ENCODE assay signal across 1 cellular context in the genomic region with DNA sequence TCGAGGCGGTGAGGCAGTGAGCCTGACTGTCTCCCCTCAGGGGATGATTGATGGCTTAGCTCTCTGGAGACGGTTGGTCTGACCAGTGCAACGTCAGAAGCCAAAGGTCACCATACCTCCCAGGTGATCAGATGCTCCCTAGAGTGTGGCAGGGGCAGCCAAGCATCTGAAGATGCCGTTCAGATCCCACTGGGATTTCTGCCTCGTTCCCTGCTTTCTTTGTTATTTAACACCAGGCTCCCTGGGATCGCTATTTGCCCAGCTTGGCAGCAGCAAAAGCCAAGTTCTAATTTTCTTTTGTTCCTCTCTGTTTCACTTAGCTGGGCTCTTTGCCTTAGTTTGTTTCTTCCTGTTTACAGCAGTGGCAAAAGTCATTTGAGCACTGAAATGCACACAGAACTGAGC.
TF ChIP-seq lines count a peak whose summit lies in the region.

No MANE protein-coding gene starts in this region.

TF ChIP-seq in K562, 482 proteins besides CTCF, POLR2A, EP300 and RAD21:
- no peak for TF ChIP-seq KLF13 (tag; IDR thresholded peaks at IDR 0.05; ENCODE audit: borderline replicate concordance, low read depth)
- TF ChIP-seq ZNF644 (tag; IDR thresholded peaks at IDR 0.05; ENCODE audit: low read depth) = no peak
- TF ChIP-seq, protein P1, sequence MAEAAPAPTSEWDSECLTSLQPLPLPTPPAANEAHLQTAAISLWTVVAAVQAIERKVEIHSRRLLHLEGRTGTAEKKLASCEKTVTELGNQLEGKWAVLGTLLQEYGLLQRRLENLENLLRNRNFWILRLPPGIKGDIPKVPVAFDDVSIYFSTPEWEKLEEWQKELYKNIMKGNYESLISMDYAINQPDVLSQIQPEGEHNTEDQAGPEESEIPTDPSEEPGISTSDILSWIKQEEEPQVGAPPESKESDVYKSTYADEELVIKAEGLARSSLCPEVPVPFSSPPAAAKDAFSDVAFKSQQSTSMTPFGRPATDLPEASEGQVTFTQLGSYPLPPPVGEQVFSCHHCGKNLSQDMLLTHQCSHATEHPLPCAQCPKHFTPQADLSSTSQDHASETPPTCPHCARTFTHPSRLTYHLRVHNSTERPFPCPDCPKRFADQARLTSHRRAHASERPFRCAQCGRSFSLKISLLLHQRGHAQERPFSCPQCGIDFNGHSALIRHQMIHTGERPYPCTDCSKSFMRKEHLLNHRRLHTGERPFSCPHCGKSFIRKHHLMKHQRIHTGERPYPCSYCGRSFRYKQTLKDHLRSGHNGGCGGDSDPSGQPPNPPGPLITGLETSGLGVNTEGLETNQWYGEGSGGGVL (CRISPR knock-in tag; IDR thresholded peaks at IDR 0.05) = no peak
- peak; percentile 30 for TF ChIP-seq MEIS2 (IDR thresholded peaks at IDR 0.05; ENCODE audit: partially characterized antibody)
- TF ChIP-seq MAZ (CRISPR knock-in tag; conservative IDR thresholded peaks at IDR 0.05 in 1 of 2, IDR thresholded peaks at IDR 0.05 in 1 of 2) = no peak
- no peak for TF ChIP-seq SMAD2 (IDR thresholded peaks at IDR 0.05; ENCODE audit: low read depth, low read length)
- TF ChIP-seq, protein P2, sequence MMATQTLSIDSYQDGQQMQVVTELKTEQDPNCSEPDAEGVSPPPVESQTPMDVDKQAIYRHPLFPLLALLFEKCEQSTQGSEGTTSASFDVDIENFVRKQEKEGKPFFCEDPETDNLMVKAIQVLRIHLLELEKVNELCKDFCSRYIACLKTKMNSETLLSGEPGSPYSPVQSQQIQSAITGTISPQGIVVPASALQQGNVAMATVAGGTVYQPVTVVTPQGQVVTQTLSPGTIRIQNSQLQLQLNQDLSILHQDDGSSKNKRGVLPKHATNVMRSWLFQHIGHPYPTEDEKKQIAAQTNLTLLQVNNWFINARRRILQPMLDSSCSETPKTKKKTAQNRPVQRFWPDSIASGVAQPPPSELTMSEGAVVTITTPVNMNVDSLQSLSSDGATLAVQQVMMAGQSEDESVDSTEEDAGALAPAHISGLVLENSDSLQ (IDR thresholded peaks at IDR 0.05) = peak; percentile 38; the same call in 1 of the 2 replicates
- no peak for TF ChIP-seq ZNF146 (CRISPR knock-in tag; IDR thresholded peaks at IDR 0.05; ENCODE audit: unreplicated experiment)
- no peak for TF ChIP-seq ZEB2 (IDR thresholded peaks at IDR 0.05)
- no peak for TF ChIP-seq POLR2H (tag; IDR thresholded peaks at IDR 0.05; ENCODE audit: low read depth)
